35 cellular contexts compared by ENCODE assay signal in the genomic region with DNA sequence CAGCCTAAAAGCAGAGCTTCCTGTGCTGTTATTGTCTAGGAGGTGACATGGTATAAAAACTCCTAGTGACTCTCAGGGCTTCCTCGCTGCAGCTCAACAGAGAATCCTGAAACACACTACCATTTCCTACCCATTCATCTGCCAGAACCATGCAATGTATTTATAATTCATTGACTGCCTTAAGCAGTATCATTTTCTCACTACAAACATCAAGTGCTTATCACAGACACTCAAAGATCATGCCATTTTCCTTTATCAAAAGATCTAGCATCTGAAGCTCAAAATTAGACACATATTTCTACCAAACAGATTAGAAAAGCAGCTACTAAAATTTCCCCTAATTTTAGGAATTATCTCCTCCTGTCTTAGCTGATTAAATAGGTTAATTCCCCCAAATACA.
"Had no signal": no experiment of that assay in that cellular context is flagged by ENCODE, and none has a peak within 500 bp of the region (broad histone marks: within the 10 kb centered on the region; RNA-seq: fewer than 3 reads in every experiment).

No MANE protein-coding gene starts in this region.

- H3K27ac Mint-ChIP-seq: activated CD4-positive, alpha-beta memory T cell treated with anti-CD3 and anti-CD28 coated beads, Interleukin-2, amount 10 ng/mL, durations not matched to agents 7 days and 5 days; activated naive CD4-positive, alpha-beta T cell treated with anti-CD3 and anti-CD28 coated beads, Interleukin-2, amount 50 U/mL, for 24 hours; activated naive CD8-positive, alpha-beta T cell treated with anti-CD3 and anti-CD28 coated beads, Interleukin-2, amount 10 ng/mL, durations not matched to agents 7 days and 5 days; activated T-cell treated with anti-CD3 and anti-CD28 coated beads, Interleukin-2, amount 50 U/mL, for 24 hours; activated T-helper 2 cell treated with anti-CD3 and anti-CD28 coated beads, Interferon-gamma antibody, Interleukin-2, Interleukin-4, amounts not matched to agents 10 μg/mL and 5 μg/mL and 100 μg/mL, durations not matched to agents 14 hours and 24 hours and 36 hours had no signal

- H3K9me3 ChIP-seq: adrenal gland, Peyer's patch, SJSA1 had no signal

- H3K4me2 ChIP-seq: KMS-11 had no signal

- H3K4me3 Mint-ChIP-seq: activated CD4-positive, alpha-beta memory T cell treated with anti-CD3 and anti-CD28 coated beads, Interleukin-2, amount 10 ng/mL, durations not matched to agents 7 days and 5 days; activated naive CD4-positive, alpha-beta T cell treated with anti-CD3 and anti-CD28 coated beads, Interleukin-2, amount 50 U/mL, for 24 hours; activated naive CD8-positive, alpha-beta T cell treated with anti-CD3 and anti-CD28 coated beads, Interleukin-2, amount 10 ng/mL, durations not matched to agents 7 days and 5 days; activated T-cell treated with anti-CD3 and anti-CD28 coated beads, Interleukin-2, amount 50 U/mL, for 24 hours; brain had no signal

- H3K9me3 Mint-ChIP-seq: activated CD4-positive, alpha-beta memory T cell treated with anti-CD3 and anti-CD28 coated beads, Interleukin-2, amount 10 ng/mL, durations not matched to agents 7 days and 5 days; activated naive CD8-positive, alpha-beta T cell treated with anti-CD3 and anti-CD28 coated beads, Interleukin-2, amount 10 ng/mL, durations not matched to agents 7 days and 5 days; activated T-cell treated with anti-CD3 and anti-CD28 coated beads, Interleukin-2, amount 50 U/mL, for 24 hours; activated T-helper 2 cell treated with anti-CD3 and anti-CD28 coated beads, Interferon-gamma antibody, Interleukin-2, Interleukin-4, amounts not matched to agents 10 μg/mL and 5 μg/mL and 100 μg/mL, durations not matched to agents 14 hours and 24 hours and 36 hours had no signal

- H3K27ac ChIP-seq: adrenal gland, KMS-11, Peyer's patch, SJSA1, WERI-Rb-1 had no signal

- H3K27me3 ChIP-seq: adrenal gland, Peyer's patch, SJSA1 had no signal

- H3K9ac ChIP-seq: KMS-11 had no signal

- H3K36me3 ChIP-seq: adrenal gland, WERI-Rb-1 had no signal

- H3K4me1 ChIP-seq: Peyer's patch, SJSA1 had no signal

- H3K27me3 Mint-ChIP-seq: activated naive CD4-positive, alpha-beta T cell treated with anti-CD3 and anti-CD28 coated beads, Interleukin-2, amount 50 U/mL, for 24 hours; activated naive CD8-positive, alpha-beta T cell treated with anti-CD3 and anti-CD28 coated beads, Interleukin-2, amount 10 ng/mL, durations not matched to agents 7 days and 5 days; activated T-cell treated with anti-CD3 and anti-CD28 coated beads, Interleukin-2, amount 50 U/mL, for 24 hours; brain had no signal

- H3K4me1 Mint-ChIP-seq: activated CD4-positive, alpha-beta memory T cell treated with anti-CD3 and anti-CD28 coated beads, Interleukin-2, amount 10 ng/mL, durations not matched to agents 7 days and 5 days; activated naive CD4-positive, alpha-beta T cell treated with anti-CD3 and anti-CD28 coated beads, Interleukin-2, amount 50 U/mL, for 24 hours; activated naive CD8-positive, alpha-beta T cell treated with anti-CD3 and anti-CD28 coated beads, Interleukin-2, amount 10 ng/mL, durations not matched to agents 7 days and 5 days had no signal

- H3K36me3 Mint-ChIP-seq: activated naive CD4-positive, alpha-beta T cell treated with anti-CD3 and anti-CD28 coated beads, Interleukin-2, amount 50 U/mL, for 24 hours; activated naive CD8-positive, alpha-beta T cell treated with anti-CD3 and anti-CD28 coated beads, Interleukin-2, amount 10 ng/mL, durations not matched to agents 7 days and 5 days had no signal

- H3K4me3 ChIP-seq: adrenal gland, Peyer's patch, SJSA1 had no signal

- FAIRE-seq: bronchial epithelial cell had no signal

- DNase-seq: activated CD4-positive, alpha-beta memory T cell treated with anti-CD3 and anti-CD28 coated beads, Interleukin-2, amount 10 ng/mL, durations not matched to agents 7 days and 5 days; activated CD4-positive, alpha-beta T cell treated with anti-CD3 and anti-CD28 coated beads for 1 hour; activated CD4-positive, alpha-beta T cell treated with anti-CD3 and anti-CD28 coated beads for 48 hours; activated CD4-positive, CD25-positive, alpha-beta regulatory T cell; activated gamma-delta T cell; activated naive CD4-positive, alpha-beta T cell treated with Interleukin-2 at 50 U/mL for 16 hours; activated naive CD8-positive, alpha-beta T cell treated with anti-CD3 and anti-CD28 coated beads, Interleukin-2, amount 10 ng/mL, durations not matched to agents 7 days and 5 days; activated T-cell treated with anti-CD3 and anti-CD28 coated beads, Interleukin-2, amount 50 U/mL, for 24 hours; adrenal gland; MM.1S; MV-4-11; NCI-H1092; NCI-H1436 treated with DMSO at 0.1 percent for 48 hours; NCI-H1694 treated with DMSO at 0.1 percent for 48 hours; NCI-H2029; NCI-H345; NCI-H510A; NCI-H526; NCI-H748 treated with DMSO at 0.1 percent for 48 hours; NK-92 treated with Interleukin-12 subunit alpha and Interleukin-12 subunit beta, amount 100 ng/mL, for 24 hours; PC-3; Peyer's patch; RPMI8226; SHP77 treated with DMSO at 0.1 percent for 48 hours; SW 1271; T-helper 1 cell; T-helper 2 cell; T-helper 9 cell; WERI-Rb-1 had no signal
